ENCODE assay signal across 8 cellular contexts in the genomic region with DNA sequence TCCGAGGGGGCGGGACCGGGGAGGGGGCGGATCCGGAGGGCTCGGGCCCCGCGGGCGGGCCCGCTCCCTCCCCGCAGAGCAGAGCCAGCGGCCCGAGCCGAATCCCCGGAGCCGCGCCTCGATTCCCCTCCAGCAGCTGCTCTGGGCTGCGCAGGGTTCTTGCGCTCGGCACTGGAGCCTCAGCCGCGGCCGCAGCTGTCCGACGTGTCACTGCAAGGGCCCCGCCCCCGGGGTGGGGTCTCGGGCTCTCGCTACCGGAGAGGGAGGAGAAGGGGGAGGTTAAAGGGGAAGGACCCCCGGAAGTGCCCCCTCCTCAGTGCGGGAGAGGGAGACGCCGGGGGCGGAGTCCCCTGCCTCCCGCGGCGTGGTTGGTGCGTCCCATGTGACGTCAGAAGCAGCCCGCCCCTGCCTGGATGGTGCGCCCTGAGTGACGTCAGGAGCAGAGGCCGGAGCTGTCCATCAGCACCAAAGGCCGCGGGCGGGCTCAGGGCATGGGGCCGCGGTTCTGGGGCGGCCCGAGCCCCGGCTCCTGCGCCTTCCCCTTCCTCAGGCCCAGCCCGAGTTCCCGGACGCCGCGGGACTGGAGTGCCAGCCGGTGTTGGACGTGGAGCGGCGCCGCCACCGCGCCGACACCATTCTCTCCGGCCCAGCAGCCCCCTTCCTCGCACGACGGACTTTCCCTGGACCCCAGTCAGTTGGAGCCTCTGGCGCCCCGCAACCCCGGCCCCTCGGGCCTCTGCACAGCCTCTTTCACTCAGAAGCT. TPM values are rescaled to one million over a fixed set of nuclear protein-coding genes. Genes with fewer than 3 reads are reported as not detected.
DNase-seq lines count a peak whose midpoint lies in the region; ATAC-seq, FAIRE-seq and TF ChIP-seq lines count a peak whose summit lies in the region.

TSS of gene CHPF (minus strand) at position 214 of the 763 bp plus-strand sequence. CDS start 271 bp downstream, outside the sequence.
A gene with protein sequence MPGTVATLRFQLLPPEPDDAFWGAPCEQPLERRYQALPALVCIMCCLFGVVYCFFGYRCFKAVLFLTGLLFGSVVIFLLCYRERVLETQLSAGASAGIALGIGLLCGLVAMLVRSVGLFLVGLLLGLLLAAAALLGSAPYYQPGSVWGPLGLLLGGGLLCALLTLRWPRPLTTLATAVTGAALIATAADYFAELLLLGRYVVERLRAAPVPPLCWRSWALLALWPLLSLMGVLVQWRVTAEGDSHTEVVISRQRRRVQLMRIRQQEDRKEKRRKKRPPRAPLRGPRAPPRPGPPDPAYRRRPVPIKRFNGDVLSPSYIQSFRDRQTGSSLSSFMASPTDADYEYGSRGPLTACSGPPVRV (plus strand): TSS at position 433 of the 763 bp plus-strand sequence. CDS start 700 bp downstream, outside the sequence.

- POLR2A ChIA-PET in AG04449 (lab: Yijun Ruan, JAX): interaction anchor here (0.8 to 1.8 kb wide), 8 partner anchors 9 to 146 kb away, joined by 3 to 9 read pairs (median 6); partner anchors contain the start of genes GMPPA, INHA, OBSL1 and STK11IP

- TF ChIP-seq CTCF in AG04449 (IDR thresholded peaks at IDR 0.05; ENCODE audit: insufficient read depth, low read length, missing control alignments) (no peak), WI38 (IDR thresholded peaks at IDR 0.05; ENCODE audit: low read depth, low read length) (no peak), bronchial epithelial cell (IDR thresholded peaks at IDR 0.05; ENCODE audit: insufficient read depth, low read length, severe bottlenecking) (no peak)

- DNase-seq in AG04449 (ENCODE audit: low read depth, low spot score) (peak; percentile 87), NCI-H2227 (lab: John Stamatoyannopoulos, UW; ENCODE audit: unreplicated experiment) (peak; percentile 99), bronchial epithelial cell (ENCODE audit: low read depth) (peak; percentile 90), iPS-NIHi11 (ENCODE audit: low spot score) (peak; percentile 96)

- H3K4me3 ChIP-seq in AG04449 (ENCODE audit: low read depth, low read length): peak within 1 kb of the TSS; percentile 80
- peak within 1 kb of the TSS; percentile 82 for H3K4me3 ChIP-seq in WI38 (ENCODE audit: low read depth, low read length)
- H3K4me3 ChIP-seq in bronchial epithelial cell (ENCODE audit: low read depth, low read length): peak within 1 kb of the TSS; percentile 82
- H3K4me3 ChIP-seq in skin epidermis: peak within 1 kb of the TSS; percentile 58 to 91 (median 73)

- peak within 1 kb of the TSS; percentile 14 to 90 (median 83) for H3K27ac ChIP-seq in skin epidermis

- peaks cover 23% of the 10 kb centered on the region for H3K36me3 ChIP-seq in bronchial epithelial cell (ENCODE audit: control insufficient read depth, insufficient read depth, low read length)

- no peaks in the 10 kb centered on the region for H3K27me3 ChIP-seq in bronchial epithelial cell (ENCODE audit: control insufficient read depth, insufficient read depth, low read length)

- CTCF ChIA-PET in AG04449 (lab: Yijun Ruan, JAX): interaction anchor here (0.8 to 10.5 kb wide), 10 partner anchors 17 to 248 kb away, joined by 3 to 206 read pairs (median 7); no protein-coding TSS in a partner anchor

- ATAC-seq in GM18907 (IDR thresholded peaks at IDR 0.05; ENCODE audit: unreplicated experiment) (peak; percentile 81), HG03139 (IDR thresholded peaks at IDR 0.05; ENCODE audit: unreplicated experiment) (peak; percentile 68)

- no peak for FAIRE-seq in bronchial epithelial cell (lab: Jason Lieb, UNC)

RNA-seq across cellular contexts. Expression of gene CHPF, which starts in this region (rescaled TPM):
- total RNA-seq in bronchial epithelial cell: 52.7 and 85.5 TPM in 2 replicates

RNA-seq across cellular contexts. Expression of the second gene that starts in this region (rescaled TPM):
- under 0.01 and 0.13 TPM in 2 replicates for total RNA-seq in bronchial epithelial cell

Comparison
In these comparisons a context has a peak if more than half of its experiments do, and no peak if none do; other contexts are left out.
1. Peak in every context shown above with its lines: DNase-seq, ATAC-seq, H3K4me3 ChIP-seq and H3K27ac ChIP-seq.